ENCODE assay signal across 7 cellular contexts in the genomic region with DNA sequence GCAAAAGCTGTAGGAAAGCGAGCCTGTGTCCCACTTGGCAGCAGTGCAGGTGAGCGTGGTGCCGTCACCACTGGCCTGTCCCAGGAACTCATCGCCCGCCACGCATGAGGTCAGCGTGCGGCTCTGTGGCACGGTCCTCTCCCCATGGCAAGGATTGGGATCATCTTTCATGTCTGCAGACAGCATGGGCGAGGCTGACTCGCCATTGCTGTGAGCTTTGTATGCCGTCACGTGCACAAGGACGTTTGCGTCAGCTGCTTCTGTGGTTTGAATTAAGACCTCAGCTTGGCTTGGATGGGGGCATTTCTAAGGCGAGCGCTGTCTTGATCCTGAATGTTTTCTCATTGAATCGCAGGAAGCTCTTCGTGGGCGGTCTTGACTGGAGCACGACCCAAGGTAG. TPM values are rescaled to one million over a fixed set of nuclear protein-coding genes. Genes with fewer than 3 reads are reported as not detected.
DNase-seq lines count a peak whose midpoint lies in the region; ATAC-seq, FAIRE-seq and TF ChIP-seq lines count a peak whose summit lies in the region.
"Had no signal": no experiment of that assay in that cellular context is flagged by ENCODE, and none has a peak within 500 bp of the region (broad histone marks: within the 10 kb centered on the region; RNA-seq: fewer than 3 reads in every experiment).

No MANE protein-coding gene starts in this region.

- TF ChIP-seq CTCF in astrocyte of the cerebellum (IDR thresholded peaks at IDR 0.05; ENCODE audit: low read depth, low read length, missing control alignments) (no peak), keratinocyte (optimal IDR thresholded peaks at IDR 0.05 in 1 of 3, IDR thresholded peaks at IDR 0.05 in 1 of 3, conservative IDR thresholded peaks at IDR 0.05 in 1 of 3; ENCODE audit: extremely low read depth in 1 of 3, insufficient read depth in 2 of 3, low read length in 3 of 3) (no peak), suprapubic skin (IDR thresholded peaks at IDR 0.05) (no peak)

- TF ChIP-seq EP300 in suprapubic skin (IDR thresholded peaks at IDR 0.05), result no peak

- H3K36me3 ChIP-seq in keratinocyte (ENCODE audit: control insufficient read depth in 2 of 2, extremely low read depth in 1 of 2, insufficient read depth in 2 of 2, low read length in 2 of 2) (peaks cover 33 to 52% of the 10 kb centered on the region in 2 experiments), suprapubic skin (peaks cover 51% of the 10 kb centered on the region)

- H3K27ac ChIP-seq in keratinocyte (ENCODE audit: control insufficient read depth, insufficient read depth, low read length) (peak overlapping the region; percentile 88), suprapubic skin (peak overlapping the region; percentile 92)

- no peaks in the 10 kb centered on the region for H3K27me3 ChIP-seq in keratinocyte (ENCODE audit: control insufficient read depth, extremely low read depth, insufficient read depth, low read length)
- no peaks in the 10 kb centered on the region for H3K27me3 ChIP-seq in suprapubic skin

- H3K9me3 ChIP-seq in keratinocyte (ENCODE audit: control insufficient read depth, low read depth, low read length), result no peaks in the 10 kb centered on the region
- H3K9me3 ChIP-seq in suprapubic skin, result no peaks in the 10 kb centered on the region

- no peak overlapping the region for H3K4me3 ChIP-seq in astrocyte of the cerebellum (ENCODE audit: low read depth, low read length)
- no peak overlapping the region for H3K4me3 ChIP-seq in keratinocyte (ENCODE audit: control insufficient read depth in 2 of 3, extremely low read depth in 1 of 3, insufficient read depth in 2 of 3, low read depth in 1 of 3, low read length in 3 of 3)
- no peak overlapping the region for H3K4me3 ChIP-seq in suprapubic skin

- 64% methylated on average over 13 of the region's 21 CpGs for WGBS in suprapubic skin

- H3K79me2 ChIP-seq in keratinocyte (ENCODE audit: control insufficient read depth, insufficient read depth, low read length), result peaks cover 92% of the 10 kb centered on the region

- dilution Hi-C loops in keratinocyte (cut with MboI; ENCODE audit: extremely low pct_ligation_motif_present, low sequenced_read_pairs), result no loop called here

- TF ChIP-seq POLR2A in suprapubic skin (IDR thresholded peaks at IDR 0.05), result no peak

- H3K4me2 ChIP-seq in keratinocyte (ENCODE audit: control insufficient read depth, extremely low read depth, insufficient read depth, low read depth, low read length), result no peak overlapping the region

- peaks cover 60% of the 10 kb centered on the region for H4K20me1 ChIP-seq in keratinocyte (ENCODE audit: control insufficient read depth, extremely low read depth, insufficient read depth, low read length)

- no peak overlapping the region for H2AFZ ChIP-seq in keratinocyte (ENCODE audit: control insufficient read depth, low read length)

- DNase-seq in astrocyte of the cerebellum (ENCODE audit: low read depth) (peak; percentile 59), keratinocyte (ENCODE audit: low read depth, low spot score) (no peak), suprapubic skin (ENCODE audit: low spot score in 2 of 2) (no peak), T1000 (lab: John Stamatoyannopoulos, UW) (no peak)
- no peak for DNase-seq in stimulated activated naive CD8-positive, alpha-beta T cell treated with anti-CD3 and anti-CD28 coated beads, Interleukin-15, Interleukin-2, amounts not matched to agents 100 U/mL and 50 U/mL, for 24 hours
- DNase-seq: activated CD4-positive, alpha-beta T cell treated with anti-CD3 and anti-CD28 coated beads, Interleukin-2, amount 50 U/mL, for 48 hours; NCI-H1417 had no signal

- peaks cover 2% of the 10 kb centered on the region for H3K9me1 ChIP-seq in keratinocyte (ENCODE audit: control insufficient read depth, extremely low read depth, insufficient read depth, low read length)

- H3K9ac ChIP-seq in keratinocyte (ENCODE audit: control insufficient read depth, extremely low read depth, insufficient read depth, low read length), result no peak overlapping the region

- ATAC-seq in stimulated activated naive CD8-positive, alpha-beta T cell treated with anti-CD3 and anti-CD28 coated beads, Interleukin-15, Interleukin-2, amounts not matched to agents 100 U/mL and 50 U/mL, for 24 hours, result no peak

- H3K4me1 ChIP-seq in keratinocyte (ENCODE audit: control insufficient read depth, extremely low read depth, insufficient read depth, low read length) (peaks cover 26% of the 10 kb centered on the region), suprapubic skin (peaks cover 66% of the 10 kb centered on the region)

- in situ Hi-C loops in astrocyte of the cerebellum (cut with HindIII; ENCODE audit: low sequenced_read_pairs), result no loop called here

- FAIRE-seq in keratinocyte (lab: Jason Lieb, UNC), result no peak

RNA-seq across cellular contexts. Expression of a gene that starts 9.8 kb away (rescaled TPM):
- 56.4 to 99.2 TPM (median 71.6 TPM) in 3 replicates for polyA plus RNA-seq in keratinocyte
- polyA plus RNA-seq in keratinocyte (2011; ENCODE audit: low read depth), result 75.7 TPM
- 33.6 and 50.2 TPM in 2 replicates for polyA plus RNA-seq in keratinocyte (2011; cell fraction: cytosol; rRNA removed)
- polyA plus RNA-seq in keratinocyte (2011; cell fraction: nucleus; rRNA removed), result 72.0 and 80.3 TPM in 2 replicates
- polyA plus RNA-seq in keratinocyte (2012; ENCODE audit: low replicate concordance), result 35.2 and 91.1 TPM in 2 replicates
- 24.9 to 70.2 TPM (median 27.3 TPM) in 3 replicates for polyA minus RNA-seq in keratinocyte
- polyA minus RNA-seq in keratinocyte (2011; cell fraction: cytosol; rRNA and poly(A)+ RNA removed), result 40.5 TPM
- polyA minus RNA-seq in keratinocyte (2011; cell fraction: nucleus; rRNA and poly(A)+ RNA removed), result 20.7 and 38.5 TPM in 2 replicates
- 10 to 100 TPM; 41.5 to 75.4 (median 49.2) TPM for total RNA-seq in suprapubic skin

RNA-seq across cellular contexts. Expression of a gene that starts 15.8 kb away (rescaled TPM):
- 5.7 to 15.6 TPM (median 7.6 TPM) in 3 replicates for polyA plus RNA-seq in keratinocyte
- polyA plus RNA-seq in keratinocyte (2011; ENCODE audit: low read depth), result 2.3 TPM
- polyA plus RNA-seq in keratinocyte (2011; cell fraction: cytosol; rRNA removed), result 5.4 and 11.0 TPM in 2 replicates
- 2.8 and 4.4 TPM in 2 replicates for polyA plus RNA-seq in keratinocyte (2011; cell fraction: nucleus; rRNA removed)
- polyA plus RNA-seq in keratinocyte (2012; ENCODE audit: low replicate concordance), result 7.6 and 8.1 TPM in 2 replicates
- polyA minus RNA-seq in keratinocyte, result 3.4 to 8.3 TPM (median 7.1 TPM) in 3 replicates
- polyA minus RNA-seq in keratinocyte (2011; cell fraction: cytosol; rRNA and poly(A)+ RNA removed), result 12.1 TPM
- polyA minus RNA-seq in keratinocyte (2011; cell fraction: nucleus; rRNA and poly(A)+ RNA removed), result 1.3 and 1.5 TPM in 2 replicates
- total RNA-seq in suprapubic skin, result 10 to 100 TPM; 27.8 to 40.3 (median 34.0) TPM

RNA-seq across cellular contexts. Expression of a gene that starts 21.1 kb away (rescaled TPM):
- 795 to 1,391 TPM (median 803 TPM) in 3 replicates for polyA plus RNA-seq in keratinocyte
- polyA plus RNA-seq in keratinocyte (2011; ENCODE audit: low read depth), result 362 TPM
- polyA plus RNA-seq in keratinocyte (2011; cell fraction: cytosol; rRNA removed), result 749 and 1,693 TPM in 2 replicates
- 422 and 446 TPM in 2 replicates for polyA plus RNA-seq in keratinocyte (2011; cell fraction: nucleus; rRNA removed)
- 1,800 and 1,869 TPM in 2 replicates for polyA plus RNA-seq in keratinocyte (2012; ENCODE audit: low replicate concordance)
- 373 to 635 TPM (median 449 TPM) in 3 replicates for polyA minus RNA-seq in keratinocyte
- 1,642 TPM for polyA minus RNA-seq in keratinocyte (2011; cell fraction: cytosol; rRNA and poly(A)+ RNA removed)
- polyA minus RNA-seq in keratinocyte (2011; cell fraction: nucleus; rRNA and poly(A)+ RNA removed), result 171 and 204 TPM in 2 replicates
- total RNA-seq in suprapubic skin, result 1,000 to 10,000 TPM; 1,802 to 3,909 (median 2,793) TPM

RNA-seq across cellular contexts. Expression of a gene that starts 32.8 kb away (rescaled TPM):
- polyA plus RNA-seq in keratinocyte, result 0.01 to 0.05 TPM (median 0.01 TPM) in 3 replicates
- polyA plus RNA-seq in keratinocyte (2011; ENCODE audit: low read depth), result not detected
- 0.01 and 0.03 TPM in 2 replicates for polyA plus RNA-seq in keratinocyte (2011; cell fraction: cytosol; rRNA removed)
- polyA plus RNA-seq in keratinocyte (2011; cell fraction: nucleus; rRNA removed), result 0.08 and 0.11 TPM in 2 replicates
- 0.16 and 0.20 TPM in 2 replicates for polyA plus RNA-seq in keratinocyte (2012; ENCODE audit: low replicate concordance)
- 0.03 to 0.13 TPM in 2 of 3 replicates, not detected in the other for polyA minus RNA-seq in keratinocyte
- not detected for polyA minus RNA-seq in keratinocyte (2011; cell fraction: cytosol; rRNA and poly(A)+ RNA removed)
- polyA minus RNA-seq in keratinocyte (2011; cell fraction: nucleus; rRNA and poly(A)+ RNA removed), result 0.21 and 0.54 TPM in 2 replicates
- under 1 TPM in 3 of 4 donors, not detected in 1; 0.08 to 0.30 (median 0.26) TPM for total RNA-seq in suprapubic skin

RNA-seq across cellular contexts. Expression of a gene that starts 33.4 kb away (rescaled TPM):
- 23.2 to 52.1 TPM (median 41.3 TPM) in 3 replicates for polyA plus RNA-seq in keratinocyte
- 11.3 TPM for polyA plus RNA-seq in keratinocyte (2011; ENCODE audit: low read depth)
- polyA plus RNA-seq in keratinocyte (2011; cell fraction: cytosol; rRNA removed), result 24.0 and 90.4 TPM in 2 replicates
- 28.1 and 45.9 TPM in 2 replicates for polyA plus RNA-seq in keratinocyte (2011; cell fraction: nucleus; rRNA removed)
- 53.3 and 67.2 TPM in 2 replicates for polyA plus RNA-seq in keratinocyte (2012; ENCODE audit: low replicate concordance)
- polyA minus RNA-seq in keratinocyte, result 23.6 to 24.5 TPM (median 24.1 TPM) in 3 replicates
- polyA minus RNA-seq in keratinocyte (2011; cell fraction: cytosol; rRNA and poly(A)+ RNA removed), result 179 TPM
- polyA minus RNA-seq in keratinocyte (2011; cell fraction: nucleus; rRNA and poly(A)+ RNA removed), result 21.3 and 24.1 TPM in 2 replicates
- total RNA-seq in suprapubic skin, result 100 to 1,000 TPM in 2 of 4 donors, 10 to 100 TPM in 2; 66.8 to 154 (median 97.5) TPM
